1 cellular context compared by ENCODE assay signal in genomic region chr13:44697058-44697457, GRCh38.
TF ChIP-seq lines count a peak whose summit lies in the region.

No MANE protein-coding gene starts in this region.

TF ChIP-seq in K562, 482 proteins besides CTCF, POLR2A, EP300 and RAD21 (continued from another document):
- TF ChIP-seq PBX2 (CRISPR knock-in tag; IDR thresholded peaks at IDR 0.05; ENCODE audit: low read depth): no peak
- TF ChIP-seq PBX2 (tag; conservative IDR thresholded peaks at IDR 0.05; ENCODE audit: low read depth): peak; percentile 53
- TF ChIP-seq EZH2 (IDR thresholded peaks at IDR 0.05; ENCODE audit: borderline replicate concordance, low read depth, low read length): no peak
- TF ChIP-seq BRF1 (IDR thresholded peaks at IDR 0.05; ENCODE audit: borderline replicate concordance, extremely low read depth, insufficient read length): no peak
- TF ChIP-seq C11orf30 (IDR thresholded peaks at IDR 0.05; ENCODE audit: low read depth): peak; percentile 32
- no peak for TF ChIP-seq ZNF324 (CRISPR knock-in tag; IDR thresholded peaks at IDR 0.05)
- TF ChIP-seq MAFG (tag; conservative IDR thresholded peaks at IDR 0.05): peak; percentile 43; the same call in 1 of the 2 replicates
- no peak for TF ChIP-seq JUNB (CRISPR knock-in tag; conservative IDR thresholded peaks at IDR 0.05)
- TF ChIP-seq POLR2AphosphoS5 (IDR thresholded peaks at IDR 0.05; ENCODE audit: control insufficient read depth, insufficient read depth, low read depth, low read length): no peak
- TF ChIP-seq SMC3 (conservative IDR thresholded peaks at IDR 0.05; ENCODE audit: insufficient read depth, low read depth, low read length): no peak
- no peak for TF ChIP-seq RBM39 (optimal IDR thresholded peaks at IDR 0.05; ENCODE audit: low read depth, low read length)
